In the genomic region with DNA sequence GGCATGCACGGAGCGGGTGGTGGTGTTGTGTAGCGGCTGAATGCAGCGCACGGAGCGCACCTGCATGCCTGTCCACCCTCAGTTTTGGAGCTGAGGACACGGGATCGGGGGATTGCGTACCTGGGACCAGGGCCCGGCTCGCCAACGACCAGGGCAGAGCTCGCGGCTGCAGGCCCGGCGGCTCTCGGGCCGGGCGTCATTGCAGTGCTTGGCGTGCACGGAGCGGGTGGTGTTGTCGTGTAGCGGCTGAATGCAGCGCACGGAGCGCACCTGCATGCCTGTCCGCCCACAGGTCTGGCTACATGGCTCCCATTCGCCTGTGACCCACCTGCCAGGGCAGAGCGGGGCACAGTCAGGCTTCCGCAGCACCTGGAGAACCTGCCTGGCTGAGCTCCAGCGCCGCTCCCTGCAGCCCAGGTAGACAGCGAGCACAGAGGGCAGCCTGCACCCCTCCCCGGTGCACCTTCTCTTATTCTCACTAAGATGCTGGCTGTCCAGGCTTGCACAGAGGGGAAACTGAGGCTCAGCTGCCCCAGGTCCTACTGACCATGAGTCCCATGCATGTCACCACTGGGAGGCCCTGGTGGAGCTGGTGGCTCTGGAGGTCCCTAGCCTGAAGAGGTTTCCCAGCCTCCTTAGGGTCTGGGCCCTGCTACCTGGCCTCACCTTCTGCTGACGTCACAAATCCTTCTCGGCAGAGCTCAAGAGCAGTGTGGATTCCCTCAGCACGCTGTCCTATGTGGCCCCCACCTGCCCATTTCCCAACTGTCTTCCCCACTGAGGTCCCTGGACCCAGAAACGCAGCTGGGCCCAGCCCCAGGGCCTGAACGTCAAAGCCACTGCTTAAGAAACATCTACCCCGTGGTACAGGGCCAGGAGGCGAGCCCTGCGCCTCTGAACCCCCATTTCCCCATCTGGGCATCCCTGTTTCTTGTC, we compare ENCODE assay signal across 19 cellular contexts.
DNase-seq lines count a peak whose midpoint lies in the region; ATAC-seq and TF ChIP-seq lines count a peak whose summit lies in the region.
"Had no signal": no experiment of that assay in that cellular context is flagged by ENCODE, and none has a peak within 500 bp of the region (broad histone marks: within the 10 kb centered on the region; RNA-seq: fewer than 3 reads in every experiment).

No MANE protein-coding gene starts in this region.

- no peaks in the 10 kb centered on the region for H3K27me3 ChIP-seq in endodermal cell (ENCODE audit: control insufficient read depth, insufficient read depth, low read length, poor library complexity, severe bottlenecking)
- H3K27me3 ChIP-seq in upper lobe of right lung, result no peaks in the 10 kb centered on the region
- H3K27me3 ChIP-seq: BE2C, SJSA1 had no signal

- DNase-seq in activated CD8-positive, alpha-beta memory T cell treated with anti-CD3 and anti-CD28 coated beads for 24 hours, result peak; percentile 32
- no peak for DNase-seq in activated CD8-positive, alpha-beta memory T cell treated with anti-CD3 and anti-CD28 coated beads, Interleukin-2, amount 50 U/mL, for 48 hours
- DNase-seq in endodermal cell (peak; percentile 15), neural crest cell (ENCODE audit: low read depth, low spot score) (no peak), upper lobe of right lung (peak; percentile 52), NCI-H146 treated with DMSO at 0.1 percent for 48 hours (lab: John Stamatoyannopoulos, UW; ENCODE audit: unreplicated experiment) (no peak), progenitor cell of endocrine pancreas (ENCODE audit: low spot score, unreplicated experiment) (no peak), NCI-H1436 treated with DMSO at 0.1 percent for 48 hours (lab: John Stamatoyannopoulos, UW) (no peak)
- DNase-seq: 8988T; BE2C; CD4-positive, alpha-beta memory T cell; HCEC 1CT; KG1; NCI-H1436; NCI-H2081; NCI-H510A; NCI-H774; RPMI8226 had no signal

- H3K4me1 Mint-ChIP-seq in endodermal cell (no peaks in the 10 kb centered on the region), neural crest cell (no peaks in the 10 kb centered on the region), progenitor cell of endocrine pancreas (ENCODE audit: low read depth) (no peaks in the 10 kb centered on the region)
- H3K4me1 Mint-ChIP-seq: CD4-positive, alpha-beta memory T cell had no signal

- H3K4me1 ChIP-seq in endodermal cell (ENCODE audit: control insufficient read depth, insufficient read depth, low read length) (no peaks in the 10 kb centered on the region), upper lobe of right lung (no peaks in the 10 kb centered on the region)
- H3K4me1 ChIP-seq: BE2C, SJSA1 had no signal

- H3K27ac ChIP-seq in endodermal cell (ENCODE audit: low read depth, low read length) (no peak overlapping the region), upper lobe of right lung (no peak overlapping the region)
- H3K27ac ChIP-seq: SJSA1 had no signal

- no peak overlapping the region for H3K4me3 Mint-ChIP-seq in endodermal cell
- H3K4me3 Mint-ChIP-seq in neural crest cell, result no peak overlapping the region
- H3K4me3 Mint-ChIP-seq in progenitor cell of endocrine pancreas (ENCODE audit: low read depth), result no peak overlapping the region
- H3K4me3 Mint-ChIP-seq: CD4-positive, alpha-beta memory T cell had no signal

- no peak for TF ChIP-seq CTCF in endodermal cell (conservative IDR thresholded peaks at IDR 0.05)
- TF ChIP-seq CTCF in neural crest cell (conservative IDR thresholded peaks at IDR 0.05), result no peak
- no peak for TF ChIP-seq CTCF in upper lobe of right lung (IDR thresholded peaks at IDR 0.05)
- no peak for TF ChIP-seq CTCF in progenitor cell of endocrine pancreas (IDR thresholded peaks at IDR 0.05; ENCODE audit: unreplicated experiment)

- H3K9ac ChIP-seq in endodermal cell (ENCODE audit: extremely low read depth, low read length, poor library complexity, severe bottlenecking), result no peak overlapping the region

- H3K27ac Mint-ChIP-seq in endodermal cell (no peak overlapping the region), neural crest cell (ENCODE audit: unreplicated experiment) (peak overlapping the region; percentile 50), progenitor cell of endocrine pancreas (no peak overlapping the region)
- H3K27ac Mint-ChIP-seq: CD4-positive, alpha-beta memory T cell had no signal

- no peak overlapping the region for H3K4me3 ChIP-seq in endodermal cell (ENCODE audit: low read length)
- H3K4me3 ChIP-seq in upper lobe of right lung, result no peak overlapping the region
- H3K4me3 ChIP-seq: SJSA1 had no signal

- H3K9me3 Mint-ChIP-seq in endodermal cell (peaks cover 2% of the 10 kb centered on the region), neural crest cell (peaks cover 1% of the 10 kb centered on the region), progenitor cell of endocrine pancreas (ENCODE audit: low read depth) (peaks cover 2% of the 10 kb centered on the region)

- H3K9me3 ChIP-seq in endodermal cell (ENCODE audit: control insufficient read depth, low read length) (no peaks in the 10 kb centered on the region), upper lobe of right lung (no peaks in the 10 kb centered on the region)
- H3K9me3 ChIP-seq: BE2C had no signal

- H3K36me3 Mint-ChIP-seq in endodermal cell (ENCODE audit: low read depth) (no peaks in the 10 kb centered on the region), neural crest cell (ENCODE audit: low read depth) (no peaks in the 10 kb centered on the region), progenitor cell of endocrine pancreas (ENCODE audit: insufficient read depth) (peaks cover 1% of the 10 kb centered on the region)
- H3K36me3 Mint-ChIP-seq: CD4-positive, alpha-beta memory T cell had no signal

- H3K27me3 Mint-ChIP-seq in endodermal cell (ENCODE audit: insufficient read depth) (no peaks in the 10 kb centered on the region), neural crest cell (ENCODE audit: low read depth) (no peaks in the 10 kb centered on the region), progenitor cell of endocrine pancreas (no peaks in the 10 kb centered on the region)
- H3K27me3 Mint-ChIP-seq: CD4-positive, alpha-beta memory T cell had no signal

- no peaks in the 10 kb centered on the region for H3K36me3 ChIP-seq in endodermal cell (ENCODE audit: control insufficient read depth, insufficient read depth, low read length)
- H3K36me3 ChIP-seq in upper lobe of right lung, result no peaks in the 10 kb centered on the region
- H3K36me3 ChIP-seq: BE2C, SJSA1 had no signal

- ATAC-seq in upper lobe of right lung, result no peak

- 91 to 93% methylated on average over 38 to 43 of the region's 43 CpGs for WGBS in endodermal cell (ENCODE audit: insufficient coverage in 1 of 2, insufficient read length in 1 of 2), 2 experiments

- intact Hi-C loops in upper lobe of right lung (cut with DNase I), result no loop called here

Comparison
In these comparisons a context has a peak if more than half of its experiments do, and no peak if none do; other contexts are left out.
1. DNase-seq: peak in activated CD8-positive, alpha-beta memory T cell treated with anti-CD3 and anti-CD28 coated beads for 24 hours (single experiment), endodermal cell (single experiment) and upper lobe of right lung (single experiment); none in activated CD8-positive, alpha-beta memory T cell treated with anti-CD3 and anti-CD28 coated beads, Interleukin-2, amount 50 U/mL, for 48 hours (single experiment), neural crest cell (single experiment), NCI-H146 treated with DMSO at 0.1 percent for 48 hours (single experiment), progenitor cell of endocrine pancreas (single experiment) and NCI-H1436 treated with DMSO at 0.1 percent for 48 hours (single experiment).